Comparison of ENCODE assay signal across 8 cellular contexts in the genomic region with DNA sequence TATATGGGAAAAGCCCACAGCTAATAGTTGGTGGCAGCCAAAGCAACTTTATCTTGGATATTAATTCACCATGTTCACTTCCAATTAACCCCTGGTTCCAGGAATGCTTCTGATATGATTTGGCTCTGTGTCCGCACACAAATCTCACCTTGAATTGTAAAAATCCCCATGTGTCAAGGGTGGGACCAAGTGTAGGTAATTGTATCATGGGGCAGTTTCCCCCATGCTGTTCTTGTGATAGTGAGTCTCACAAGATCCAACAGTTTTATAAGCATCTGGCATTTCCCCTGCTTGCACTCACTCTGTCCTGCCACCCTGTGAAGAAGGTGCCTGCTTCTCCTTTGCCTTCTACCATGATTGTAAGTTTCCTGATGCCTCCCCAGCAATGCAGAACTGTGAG. TPM values are rescaled to one million over a fixed set of nuclear protein-coding genes. Genes with fewer than 3 reads are reported as not detected.
"Had no signal": no experiment of that assay in that cellular context is flagged by ENCODE, and none has a peak within 500 bp of the region (broad histone marks: within the 10 kb centered on the region; RNA-seq: fewer than 3 reads in every experiment).

No MANE protein-coding gene starts in this region.

RNA-seq across cellular contexts. Expression of gene IQCF5, which starts 6.5 kb away (rescaled TPM):
- total RNA-seq: LHCN-M2, MCF 10A, NCI-H460, PC-3, Peyer's patch, Right ventricle myocardium superior, SJSA1 had no signal
- polyA plus RNA-seq: SK-N-SH had no signal

RNA-seq across cellular contexts. Expression of gene IQCF2, which starts 7.5 kb away (rescaled TPM):
- total RNA-seq: LHCN-M2, MCF 10A, NCI-H460, PC-3, Peyer's patch, Right ventricle myocardium superior, SJSA1 had no signal
- polyA plus RNA-seq: SK-N-SH had no signal

RNA-seq across cellular contexts. Expression of gene IQCF1, which starts 34.3 kb away (rescaled TPM):
- total RNA-seq: LHCN-M2, MCF 10A, NCI-H460, Peyer's patch, Right ventricle myocardium superior, SJSA1 had no signal
- polyA plus RNA-seq: SK-N-SH had no signal
